Comparison of ENCODE assay signal across 12 cellular contexts in the genomic region with DNA sequence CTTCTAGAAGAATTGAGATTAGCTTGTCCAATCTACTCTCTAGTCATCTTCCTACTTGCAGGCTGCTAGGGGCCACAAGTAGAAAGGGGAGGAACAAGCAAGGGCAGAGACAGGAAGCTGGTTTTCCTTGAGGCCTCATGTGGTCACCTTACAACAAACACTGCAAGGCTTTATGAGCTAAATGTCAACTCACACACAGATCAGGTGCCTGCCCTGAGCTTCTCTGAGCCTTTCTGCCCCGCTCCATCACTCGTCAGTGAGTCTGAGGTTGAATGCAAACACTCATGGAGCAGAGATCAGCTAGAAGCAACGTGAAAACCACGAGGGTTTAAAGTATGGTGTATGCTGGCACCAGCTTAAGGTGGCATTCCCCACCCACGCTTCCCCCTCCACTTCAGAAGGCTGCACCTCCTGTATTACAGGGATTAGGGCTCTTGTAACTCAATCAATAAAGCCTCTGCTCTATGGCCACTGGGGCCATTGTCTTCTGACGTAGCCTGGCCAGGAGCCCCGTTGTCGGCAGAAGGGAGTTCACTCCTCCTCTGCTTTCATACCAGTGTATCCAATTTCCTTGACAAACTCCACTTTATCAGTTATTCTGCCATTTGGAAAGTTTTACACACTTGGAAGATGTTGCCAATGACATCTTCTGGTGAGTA. TPM values are rescaled to one million over a fixed set of nuclear protein-coding genes. Genes with fewer than 3 reads are reported as not detected.
A peak's percentile ranks its signal among the peaks of the same experiment; 100 is the strongest.
DNase-seq lines count a peak whose midpoint lies in the region; ATAC-seq and TF ChIP-seq lines count a peak whose summit lies in the region.
"Had no signal": no experiment of that assay in that cellular context is flagged by ENCODE, and none has a peak within 500 bp of the region (broad histone marks: within the 10 kb centered on the region; RNA-seq: fewer than 3 reads in every experiment).

No MANE protein-coding gene starts in this region.

- H3K9me3 ChIP-seq in BLaER1 treated with 17β-estradiol and CSF1 and Interleukin-3, amounts not matched to agents 10 nM and 100 nM (replicated peaks in 1 of 11) = peaks cover 13 to 27% (median 24%) of the 10 kb centered on the region in 11 experiments; a peak in 20 of 22 replicates
- no peaks in the 10 kb centered on the region for H3K9me3 ChIP-seq in Loucy (ENCODE audit: insufficient read depth, low read depth, low read length)

- H3K36me3 Mint-ChIP-seq in activated naive CD8-positive, alpha-beta T cell treated with anti-CD3 and anti-CD28 coated beads for 36 hours = no peaks in the 10 kb centered on the region

- no peak overlapping the region for H3K27ac ChIP-seq in BLaER1 treated with 17β-estradiol and CSF1 and Interleukin-3, amounts not matched to agents 10 nM and 100 nM

- peak; percentile 12 for DNase-seq in activated naive CD8-positive, alpha-beta T cell treated with anti-CD3 and anti-CD28 coated beads for 36 hours
- DNase-seq in glomerular visceral epithelial cell (ENCODE audit: extremely low spot score) (no peak), COLO668 (lab: John Stamatoyannopoulos, UW; ENCODE audit: unreplicated experiment) (no peak), NCI-H1048 (lab: John Stamatoyannopoulos, UW) (no peak), lower leg skin (ENCODE audit: low spot score in 2 of 2) (no peak)
- DNase-seq: effector memory CD8-positive, alpha-beta T cell; NCI-H526 treated with DMSO at 0.1 percent for 48 hours had no signal

- H3K9me3 Mint-ChIP-seq in activated naive CD8-positive, alpha-beta T cell treated with anti-CD3 and anti-CD28 coated beads for 36 hours = peaks cover 1% of the 10 kb centered on the region
- H3K9me3 Mint-ChIP-seq: effector memory CD8-positive, alpha-beta T cell had no signal

- H3K4me3 Mint-ChIP-seq in activated naive CD8-positive, alpha-beta T cell treated with anti-CD3 and anti-CD28 coated beads for 36 hours = no peak overlapping the region
- H3K4me3 Mint-ChIP-seq: effector memory CD8-positive, alpha-beta T cell had no signal

- peaks cover 8 to 12% (median 9%) of the 10 kb centered on the region in 10 experiments; a peak in 18 of 20 replicates for H3K4me1 ChIP-seq in BLaER1 treated with 17β-estradiol and CSF1 and Interleukin-3, amounts not matched to agents 10 nM and 100 nM
- H3K4me1 ChIP-seq in Loucy (ENCODE audit: insufficient read depth, low read length, poor library complexity, severe bottlenecking) = peaks cover 44% of the 10 kb centered on the region

- intact Hi-C loops in lower leg skin (cut with DNase I; ENCODE audit: low total_unique reads) = no loop called here

- H3K27ac Mint-ChIP-seq in activated naive CD8-positive, alpha-beta T cell treated with anti-CD3 and anti-CD28 coated beads for 36 hours = no peak overlapping the region
- H3K27ac Mint-ChIP-seq: effector memory CD8-positive, alpha-beta T cell had no signal

- H3K36me3 ChIP-seq in BLaER1 treated with 17β-estradiol and CSF1 and Interleukin-3, amounts not matched to agents 10 nM and 100 nM = no peaks in the 10 kb centered on the region
- H3K36me3 ChIP-seq in Loucy (ENCODE audit: insufficient read depth, low read length) = no peaks in the 10 kb centered on the region

- 51 to 54% methylated on average over 7 of the region's 8 CpGs for WGBS in lower leg skin, 2 donors

- no peak overlapping the region for H3K4me3 ChIP-seq in BLaER1 treated with 17β-estradiol and CSF1 and Interleukin-3, amounts not matched to agents 10 nM and 100 nM
- peak overlapping the region; percentile 30 for H3K4me3 ChIP-seq in Loucy (ENCODE audit: low read length, poor library complexity, severe bottlenecking)
- no peak overlapping the region for H3K4me3 ChIP-seq in lower leg skin (ENCODE audit: low read depth, poor library complexity, severe bottlenecking)

- TF ChIP-seq CTCF in Loucy (conservative IDR thresholded peaks at IDR 0.05; ENCODE audit: low read length) = no peak
- no peak for TF ChIP-seq CTCF in lower leg skin (IDR thresholded peaks at IDR 0.05)

- H3K27me3 Mint-ChIP-seq in activated naive CD8-positive, alpha-beta T cell treated with anti-CD3 and anti-CD28 coated beads for 36 hours = peaks cover 5% of the 10 kb centered on the region

- no peaks in the 10 kb centered on the region for H3K27me3 ChIP-seq in BLaER1 treated with 17β-estradiol and CSF1 and Interleukin-3, amounts not matched to agents 10 nM and 100 nM
- no peaks in the 10 kb centered on the region for H3K27me3 ChIP-seq in Loucy (ENCODE audit: insufficient read depth, low read length, poor library complexity, severe bottlenecking)

- peak overlapping the region; percentile 15 to 58 (median 46); a peak in 21 of 22 replicates for H3K4me2 ChIP-seq in BLaER1 treated with 17β-estradiol and CSF1 and Interleukin-3, amounts not matched to agents 10 nM and 100 nM
- H3K4me2 ChIP-seq in Loucy (ENCODE audit: low read depth, low read length, poor library complexity, severe bottlenecking) = peak overlapping the region; percentile 62

- no peak for TF ChIP-seq POLR2A in lower leg skin (IDR thresholded peaks at IDR 0.05)

- H4K20me1 ChIP-seq in BLaER1 treated with 17β-estradiol and CSF1 and Interleukin-3, amounts not matched to agents 10 nM and 100 nM = no peaks in the 10 kb centered on the region
- H4K20me1 ChIP-seq in Loucy (ENCODE audit: insufficient read depth, low read length, poor library complexity, severe bottlenecking) = no peaks in the 10 kb centered on the region

- peaks cover 8% of the 10 kb centered on the region for H3K4me1 Mint-ChIP-seq in activated naive CD8-positive, alpha-beta T cell treated with anti-CD3 and anti-CD28 coated beads for 36 hours

- no peaks in the 10 kb centered on the region for H3K79me2 ChIP-seq in Loucy (ENCODE audit: insufficient read depth, low read length)

- ATAC-seq in GM19395 (IDR thresholded peaks at IDR 0.05; ENCODE audit: unreplicated experiment) = peak; percentile 43
- ATAC-seq: effector memory CD8-positive, alpha-beta T cell; HCT116 had no signal

- H2AFZ ChIP-seq in Loucy (ENCODE audit: low read length) = peak overlapping the region; percentile 10; the same call in 1 of the 2 replicates

- H3K9me2 ChIP-seq in Loucy (replicated peaks; ENCODE audit: low read depth, low read length) = no peaks in the 10 kb centered on the region

- H3K9ac ChIP-seq in BLaER1 treated with 17β-estradiol and CSF1 and Interleukin-3, amounts not matched to agents 10 nM and 100 nM = no peak overlapping the region
- H3K9ac ChIP-seq in Loucy (ENCODE audit: low read depth, low read length, poor library complexity, severe bottlenecking) = peak overlapping the region; percentile 47

- peaks cover 4% of the 10 kb centered on the region; the same call in 1 of the 2 replicates for H3F3A ChIP-seq in Loucy (ENCODE audit: low read depth)

RNA-seq across cellular contexts. Expression of a gene that starts 5.4 kb away (rescaled TPM):
- not detected for total RNA-seq in activated naive CD8-positive, alpha-beta T cell treated with anti-CD3 and anti-CD28 coated beads for 36 hours
- not detected for total RNA-seq in lower leg skin
- total RNA-seq: skeletal muscle tissue had no signal

RNA-seq across cellular contexts. Expression of a gene that starts 10.7 kb away (rescaled TPM):
- not detected for total RNA-seq in activated naive CD8-positive, alpha-beta T cell treated with anti-CD3 and anti-CD28 coated beads for 36 hours
- not detected for total RNA-seq in lower leg skin
- total RNA-seq: skeletal muscle tissue had no signal

RNA-seq across cellular contexts. Expression of a gene that starts 10.9 kb away (rescaled TPM):
- total RNA-seq in activated naive CD8-positive, alpha-beta T cell treated with anti-CD3 and anti-CD28 coated beads for 36 hours = not detected
- not detected for total RNA-seq in lower leg skin
- total RNA-seq: skeletal muscle tissue had no signal

RNA-seq across cellular contexts. Expression of a gene that starts 28.3 kb away (rescaled TPM):
- not detected for total RNA-seq in activated naive CD8-positive, alpha-beta T cell treated with anti-CD3 and anti-CD28 coated beads for 36 hours
- total RNA-seq in lower leg skin = not detected
- total RNA-seq: skeletal muscle tissue had no signal

RNA-seq across cellular contexts. Expression of a gene that starts 54.8 kb away (rescaled TPM):
- total RNA-seq in activated naive CD8-positive, alpha-beta T cell treated with anti-CD3 and anti-CD28 coated beads for 36 hours = not detected
- total RNA-seq in lower leg skin = not detected
- total RNA-seq: skeletal muscle tissue had no signal
